In genomic region chr16:74991593-74992403, GRCh38 we compare ENCODE assay signal across 14 cellular contexts. TPM values are rescaled to one million over a fixed set of nuclear protein-coding genes. Genes with fewer than 3 reads are reported as not detected.
DNase-seq lines count a peak whose midpoint lies in the region; ATAC-seq, FAIRE-seq and TF ChIP-seq lines count a peak whose summit lies in the region.
"Had no signal": no experiment of that assay in that cellular context is flagged by ENCODE, and none has a peak within 500 bp of the region (broad histone marks: within the 10 kb centered on the region; RNA-seq: fewer than 3 reads in every experiment).

No MANE protein-coding gene starts in this region.

- H3K14ac ChIP-seq in neuronal stem cell (ENCODE audit: low read length): no peak overlapping the region

- no peak overlapping the region for H3K23ac ChIP-seq in neuronal stem cell (ENCODE audit: low read depth, low read length, poor library complexity)

- H3K4me1 ChIP-seq in neuronal stem cell (ENCODE audit: control insufficient read depth in 2 of 2, insufficient read depth in 1 of 2, low read depth in 1 of 2, low read length in 2 of 2): peaks cover 0 to 4% of the 10 kb centered on the region in 2 donors
- H3K4me1 ChIP-seq: lower lobe of right lung, suprapubic skin had no signal

- H3K18ac ChIP-seq in neuronal stem cell (ENCODE audit: low read length): peak overlapping the region; percentile 80

- H3K9me3 ChIP-seq in neuronal stem cell (replicated peaks in 1 of 2; ENCODE audit: control insufficient read depth in 2 of 2, insufficient read depth in 1 of 2, low read depth in 1 of 2, low read length in 2 of 2): no peaks in the 10 kb centered on the region
- H3K9me3 ChIP-seq: lower lobe of right lung, suprapubic skin had no signal

- no peaks in the 10 kb centered on the region for H3K79me1 ChIP-seq in neuronal stem cell (ENCODE audit: low read depth, low read length)

- intact Hi-C loops in Right ventricle myocardium inferior (cut with DNase I): no loop called here
- intact Hi-C loops in cardiac septum (cut with DNase I): loop anchor here (5.0 kb wide), 1 partner anchor 119 kb away; no protein-coding TSS in a partner anchor
- intact Hi-C loops in left ventricle myocardium superior (cut with micrococcal nuclease): no loop called here

- peak overlapping the region; percentile 91 for H2AFZ ChIP-seq in neuronal stem cell (ENCODE audit: low read length)

- TF ChIP-seq CTCF in RWPE1 (conservative IDR thresholded peaks at IDR 0.05; ENCODE audit: low read depth): no peak

- no peak overlapping the region for H3K4ac ChIP-seq in neuronal stem cell (ENCODE audit: low read length)

- no peak overlapping the region for H2BK120ac ChIP-seq in neuronal stem cell (ENCODE audit: low read depth, low read length)

- no peaks in the 10 kb centered on the region for H3K27me3 ChIP-seq in neuronal stem cell (ENCODE audit: control insufficient read depth in 3 of 3, insufficient read depth in 3 of 3, low read depth in 1 of 3, low read length in 3 of 3)
- H3K27me3 ChIP-seq: suprapubic skin had no signal

- H3K4me3 ChIP-seq in neuronal stem cell (ENCODE audit: low read length in 2 of 2): no peak overlapping the region
- H3K4me3 ChIP-seq: lower lobe of right lung, suprapubic skin had no signal

- CTCF ChIA-PET in RWPE1 (lab: Yijun Ruan, JAX): no interaction called here

- ATAC-seq in Right ventricle myocardium inferior (peak; percentile 47), left ventricle myocardium superior (peak; percentile 71)
- ATAC-seq: lower lobe of right lung had no signal

- H4K91ac ChIP-seq in neuronal stem cell (ENCODE audit: low read depth, low read length, poor library complexity): no peak overlapping the region

- H3K9ac ChIP-seq in neuronal stem cell (ENCODE audit: low read depth, low read length, poor library complexity): no peak overlapping the region

- TF ChIP-seq POLR2A in GM12891 (IDR thresholded peaks at IDR 0.05; ENCODE audit: low read depth, low read length): no peak

- DNase-seq in Right ventricle myocardium inferior (ENCODE audit: missing footprints): no peak
- no peak for DNase-seq in cardiac septum (ENCODE audit: low spot score)
- DNase-seq in left ventricle myocardium superior: no peak
- no peak for DNase-seq in neuronal stem cell (ENCODE audit: low spot score)
- no peak for DNase-seq in GM12891 (ENCODE audit: insufficient read length, low spot score)
- no peak for DNase-seq in activated T-cell treated with anti-CD3 and anti-CD28 coated beads for 4 hours
- DNase-seq in RWPE1 (ENCODE audit: low spot score): no peak
- no peak for DNase-seq in activated CD4-positive, alpha-beta T cell treated with anti-CD3 and anti-CD28 coated beads for 1 hour
- DNase-seq: activated naive CD4-positive, alpha-beta T cell treated with anti-CD3 and anti-CD28 coated beads, Interleukin-2, amount 50 U/mL, for 16 hours; lower lobe of right lung; NCI-H146; NCI-H748 treated with DMSO at 0.1 percent for 48 hours had no signal

- no peak overlapping the region for H2AK5ac ChIP-seq in neuronal stem cell (ENCODE audit: low read depth, low read length)

- no peak for FAIRE-seq in GM12891 (lab: Jason Lieb, UNC)
- FAIRE-seq: frontal cortex had no signal

- no peak overlapping the region for H2BK12ac ChIP-seq in neuronal stem cell (ENCODE audit: low read length)

- POLR2A ChIA-PET in RWPE1 (lab: Yijun Ruan, JAX; ENCODE audit: low non-redundant PET): interaction anchor here (0.6 kb wide), 1 partner anchor 11 kb away, joined by 4 read pairs; no protein-coding TSS in a partner anchor

- H3K27ac ChIP-seq in neuronal stem cell (replicated peaks; ENCODE audit: low read length) (no peak overlapping the region), RWPE1 (no peak overlapping the region)
- H3K27ac ChIP-seq: lower lobe of right lung, suprapubic skin had no signal

- no peak overlapping the region for H3K4me2 ChIP-seq in neuronal stem cell (ENCODE audit: insufficient read depth, low read length, poor library complexity, severe bottlenecking)

- no peak overlapping the region for H2BK5ac ChIP-seq in neuronal stem cell (ENCODE audit: low read length)

- H2BK15ac ChIP-seq in neuronal stem cell (ENCODE audit: low read length): no peak overlapping the region

- no peaks in the 10 kb centered on the region for H3K36me3 ChIP-seq in neuronal stem cell (replicated peaks in 1 of 2; ENCODE audit: control insufficient read depth in 2 of 2, insufficient read depth in 2 of 2, low read length in 2 of 2)
- H3K36me3 ChIP-seq: lower lobe of right lung, suprapubic skin had no signal

- no CpG with 5 or more reads among the region's 13 CpGs for WGBS in neuronal stem cell (ENCODE audit: extremely low coverage in 2 of 2, insufficient read length in 2 of 2, insufficient replicate concordance in 1 of 2), 2 donors

- H4K8ac ChIP-seq in neuronal stem cell (ENCODE audit: low read depth, low read length): no peak overlapping the region

TF ChIP-seq in GM12891, 5 proteins besides CTCF, POLR2A, EP300 and RAD21:
- TF ChIP-seq SPI1 (IDR thresholded peaks at IDR 0.05; ENCODE audit: low read depth, low read length) (no peak), POLR2AphosphoS5 (IDR thresholded peaks at IDR 0.05; ENCODE audit: low read depth, low read length) (no peak), PAX5 (IDR thresholded peaks at IDR 0.05; ENCODE audit: insufficient read depth, low read length, severe bottlenecking) (no peak), POU2F2 (IDR thresholded peaks at IDR 0.05; ENCODE audit: low read depth, low read length) (no peak), TAF1 (IDR thresholded peaks at IDR 0.05; ENCODE audit: low read depth, low read length) (no peak)

RNA-seq across cellular contexts. Expression of gene WDR59, which starts 6.9 kb away (rescaled TPM):
- total RNA-seq in Right ventricle myocardium inferior (47.8 TPM), cardiac septum (48.8 TPM), left ventricle myocardium superior (59.6 TPM)
- polyA plus RNA-seq in neuronal stem cell (2013, experiment 1 of 2): 38.8 TPM
- polyA plus RNA-seq in neuronal stem cell (2013, experiment 2 of 2): 36.4 TPM
- 39.6 TPM for polyA plus RNA-seq in GM12891 (2012; ENCODE audit: low read depth, missing spikeins)

RNA-seq across cellular contexts. Expression of gene ZNRF1, which starts 7.0 kb away (rescaled TPM):
- total RNA-seq in Right ventricle myocardium inferior (27.2 TPM), cardiac septum (31.3 TPM), left ventricle myocardium superior (24.5 TPM)
- polyA plus RNA-seq in neuronal stem cell (2013, experiment 1 of 2): 48.3 TPM
- polyA plus RNA-seq in neuronal stem cell (2013, experiment 2 of 2): 49.3 TPM
- polyA plus RNA-seq in GM12891 (2012; ENCODE audit: low read depth, missing spikeins): 21.5 TPM
